Comparison of ENCODE assay signal across 8 cellular contexts in the genomic region with DNA sequence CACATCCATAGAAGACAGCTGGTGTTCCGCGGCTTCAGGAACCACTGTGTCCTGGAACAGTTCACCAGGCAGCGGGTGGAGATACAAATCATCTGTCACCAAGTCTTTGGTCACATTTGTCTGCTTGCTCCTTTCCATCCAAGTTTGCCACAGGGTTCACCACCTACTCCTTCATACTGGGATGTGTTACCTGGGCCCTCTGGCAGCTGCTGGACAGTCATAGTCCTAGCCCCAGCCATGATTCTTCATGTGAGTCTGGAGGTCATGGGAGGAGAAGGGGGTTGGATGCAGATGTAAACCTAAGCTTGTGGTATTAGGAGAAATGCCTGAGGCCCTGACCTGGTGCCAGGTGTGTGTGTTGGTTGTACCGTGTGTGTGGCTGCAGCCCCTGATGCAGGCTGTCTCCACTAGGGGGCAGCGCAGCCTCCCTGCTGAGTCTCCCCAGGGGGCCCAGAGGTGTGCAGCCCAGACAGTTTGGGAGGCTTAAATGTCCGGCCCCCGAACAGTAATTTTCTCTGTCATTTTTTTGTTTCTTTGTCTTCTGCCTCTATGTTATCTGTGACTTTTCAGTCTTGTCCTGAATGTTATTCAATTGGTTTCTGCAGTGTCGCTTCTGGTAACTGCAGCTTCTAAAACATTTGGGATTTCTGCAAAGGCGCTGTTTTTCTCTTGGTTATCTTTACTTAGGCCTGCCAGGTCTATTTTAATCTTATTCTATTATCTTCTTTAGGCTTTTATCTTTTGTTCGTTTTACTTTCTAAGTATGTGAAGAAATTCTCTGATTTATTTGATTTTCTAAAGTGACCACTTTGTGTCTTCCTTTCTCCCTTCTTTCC. TPM values are rescaled to one million over a fixed set of nuclear protein-coding genes. Genes with fewer than 3 reads are reported as not detected.
DNase-seq lines count a peak whose midpoint lies in the region; ATAC-seq and TF ChIP-seq lines count a peak whose summit lies in the region.

No MANE protein-coding gene starts in this region.

- TF ChIP-seq CTCF in coronary artery (IDR thresholded peaks at IDR 0.05), result peak; percentile 14

- DNase-seq in activated CD8-positive, alpha-beta memory T cell treated with anti-CD3 and anti-CD28 coated beads, Interleukin-2, amount 50 U/mL, for 48 hours, result peak; percentile 75
- DNase-seq in activated CD8-positive, alpha-beta memory T cell treated with anti-CD3 and anti-CD28 coated beads, Interleukin-2, amount 50 U/mL, for 4 hours, result no peak
- DNase-seq in M059J (ENCODE audit: low read depth), result peak; percentile 7
- no peak for DNase-seq in coronary artery (ENCODE audit: low spot score)
- peak; percentile 15 for DNase-seq in renal cortical epithelial cell (ENCODE audit: low read depth)
- DNase-seq in middle frontal gyrus (ENCODE audit: extremely low spot score, low spot score), result no peak
- no peak for DNase-seq in LoVo (ENCODE audit: low spot score)

- H3K4me3 ChIP-seq in coronary artery, result no peak overlapping the region

- H3K27ac ChIP-seq in coronary artery, result no peak overlapping the region

- ATAC-seq in GM18520 (IDR thresholded peaks at IDR 0.05; ENCODE audit: unreplicated experiment), result no peak

RNA-seq across cellular contexts. Expression of a gene that starts 14.8 kb away (rescaled TPM):
- total RNA-seq in M059J (2014; rRNA removed; shearing (Covaris generic)), result not detected in 2 replicates
- total RNA-seq in renal cortical epithelial cell, result not detected in 2 replicates

Comparison
In these comparisons a context has a peak if more than half of its experiments do, and no peak if none do; other contexts are left out.
1. DNase-seq: peak in activated CD8-positive, alpha-beta memory T cell treated with anti-CD3 and anti-CD28 coated beads, Interleukin-2, amount 50 U/mL, for 48 hours (single experiment), M059J (single experiment) and renal cortical epithelial cell (single experiment); none in activated CD8-positive, alpha-beta memory T cell treated with anti-CD3 and anti-CD28 coated beads, Interleukin-2, amount 50 U/mL, for 4 hours (single experiment), coronary artery (single experiment), middle frontal gyrus (single experiment) and LoVo (single experiment).